29 cellular contexts compared by ENCODE assay signal in the genomic region with DNA sequence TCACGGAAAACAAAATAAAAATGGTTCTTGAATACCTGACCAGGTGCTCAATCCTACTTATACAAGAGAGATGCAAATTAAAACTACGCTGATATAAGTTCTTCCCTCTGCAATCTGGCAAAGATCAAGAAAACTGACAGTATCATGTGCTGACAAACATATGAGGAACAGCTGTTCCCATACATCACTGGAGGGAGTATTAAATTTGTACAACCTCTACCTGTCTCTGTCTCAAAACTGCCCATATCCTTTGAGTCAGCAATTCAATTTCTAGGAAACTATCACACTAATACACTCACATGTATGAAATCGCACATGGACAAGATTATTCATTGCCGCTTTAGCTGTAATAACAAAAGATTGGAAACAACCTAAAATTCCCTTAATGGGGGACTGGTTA. TPM values are rescaled to one million over a fixed set of nuclear protein-coding genes. Genes with fewer than 3 reads are reported as not detected.
"Had no signal": no experiment of that assay in that cellular context is flagged by ENCODE, and none has a peak within 500 bp of the region (broad histone marks: within the 10 kb centered on the region; RNA-seq: fewer than 3 reads in every experiment).

No MANE protein-coding gene starts in this region.

- H3K4me3 ChIP-seq: cardiac muscle cell, MG63 had no signal

- DNase-seq: activated CD4-positive, alpha-beta T cell treated with anti-CD3 and anti-CD28 coated beads, Interleukin-2, amount 10 ng/mL, durations not matched to agents 24 days and 14 days; activated CD4-positive, alpha-beta T cell treated with anti-CD3 and anti-CD28 coated beads, Interleukin-2, amount 50 U/mL, for 4 hours; activated CD8-positive, alpha-beta T cell treated with anti-CD3 and anti-CD28 coated beads for 36 hours; activated gamma-delta T cell treated with Interleukin-2 at 50 U/mL for 16 hours; activated naive CD4-positive, alpha-beta T cell treated with anti-CD3 and anti-CD28 coated beads for 36 hours; activated naive CD8-positive, alpha-beta T cell treated with anti-CD3 and anti-CD28 coated beads, Interleukin-2, amount 50 U/mL, for 24 hours; activated T-cell treated with anti-CD3 and anti-CD28 coated beads, Interleukin-2, amount 50 U/mL, for 24 hours; amniotic stem cell; aorta; MG63; NCI-H1048; NCI-H1105 treated with DMSO at 0.1 percent for 48 hours; NCI-H1436; NCI-H1694; NCI-H1930; NCI-H2081 treated with DMSO at 0.1 percent for 48 hours; NCI-H510A; NCI-H526; NCI-H748 treated with DMSO at 0.1 percent for 48 hours; NK-92 treated with Interleukin-12 subunit alpha and Interleukin-12 subunit beta, amount 100 ng/mL, for 24 hours; Right ventricle myocardium superior had no signal

- H3K9me3 Mint-ChIP-seq: activated CD8-positive, alpha-beta T cell treated with anti-CD3 and anti-CD28 coated beads for 36 hours; activated naive CD4-positive, alpha-beta T cell treated with anti-CD3 and anti-CD28 coated beads for 36 hours; activated naive CD4-positive, alpha-beta T cell treated with anti-CD3 and anti-CD28 coated beads, Interleukin-2, amount 50 U/mL, for 72 hours; activated naive CD8-positive, alpha-beta T cell treated with anti-CD3 and anti-CD28 coated beads, Interleukin-2, amount 50 U/mL, for 24 hours; activated T-cell treated with anti-CD3 and anti-CD28 coated beads, Interleukin-2, amount 50 U/mL, for 24 hours; activated T-helper 2 cell treated with anti-CD3 and anti-CD28 coated beads, Interferon-gamma antibody, Interleukin-2, Interleukin-4, amounts not matched to agents 10 μg/mL and 5 μg/mL and 100 μg/mL, durations not matched to agents 14 hours and 24 hours and 36 hours; central memory CD8-positive, alpha-beta T cell; T-helper 1 cell treated with Interleukin-12 subunit alpha and Interleukin-12 subunit beta and Interleukin-4 antibody, amounts not matched to agents 30 μg/mL and 1 μg/mL, for 36 hours; T-helper 2 cell treated with Interferon-gamma antibody and Interleukin-4, amounts not matched to agents 5 μg/mL and 100 μg/mL, for 36 hours had no signal

- H3K27ac Mint-ChIP-seq: activated CD4-positive, alpha-beta T cell treated with anti-CD3 and anti-CD28 coated beads, Interleukin-2, amount 10 ng/mL, durations not matched to agents 24 days and 14 days; activated CD8-positive, alpha-beta T cell treated with anti-CD3 and anti-CD28 coated beads for 36 hours; activated naive CD4-positive, alpha-beta T cell treated with anti-CD3 and anti-CD28 coated beads for 36 hours; activated naive CD4-positive, alpha-beta T cell treated with anti-CD3 and anti-CD28 coated beads, Interleukin-2, amount 50 U/mL, for 72 hours; activated naive CD8-positive, alpha-beta T cell treated with anti-CD3 and anti-CD28 coated beads, Interleukin-2, amount 50 U/mL, for 24 hours; activated T-cell treated with anti-CD3 and anti-CD28 coated beads, Interleukin-2, amount 50 U/mL, for 24 hours; activated T-helper 2 cell treated with anti-CD3 and anti-CD28 coated beads, Interferon-gamma antibody, Interleukin-2, Interleukin-4, amounts not matched to agents 10 μg/mL and 5 μg/mL and 100 μg/mL, durations not matched to agents 14 hours and 24 hours and 36 hours; T-helper 1 cell treated with Interleukin-12 subunit alpha and Interleukin-12 subunit beta and Interleukin-4 antibody, amounts not matched to agents 30 μg/mL and 1 μg/mL, for 36 hours; T-helper 2 cell treated with Interferon-gamma antibody and Interleukin-4, amounts not matched to agents 5 μg/mL and 100 μg/mL, for 36 hours had no signal

- FAIRE-seq: TTC549 had no signal

- H3K27ac ChIP-seq: cardiac muscle cell had no signal

- H3K9me3 ChIP-seq: MG63 had no signal

- H3K27me3 ChIP-seq: cardiac muscle cell, MG63 had no signal

- H3K36me3 Mint-ChIP-seq: activated naive CD4-positive, alpha-beta T cell treated with anti-CD3 and anti-CD28 coated beads, Interleukin-2, amount 50 U/mL, for 72 hours had no signal

- ATAC-seq: activated CD8-positive, alpha-beta T cell treated with anti-CD3 and anti-CD28 coated beads for 36 hours; activated naive CD4-positive, alpha-beta T cell treated with anti-CD3 and anti-CD28 coated beads, Interleukin-2, amount 50 U/mL, for 72 hours; activated naive CD8-positive, alpha-beta T cell treated with anti-CD3 and anti-CD28 coated beads, Interleukin-2, amount 50 U/mL, for 24 hours had no signal

- H3K4me3 Mint-ChIP-seq: activated CD4-positive, alpha-beta T cell treated with anti-CD3 and anti-CD28 coated beads, Interleukin-2, amount 10 ng/mL, durations not matched to agents 24 days and 14 days; activated CD8-positive, alpha-beta T cell treated with anti-CD3 and anti-CD28 coated beads for 36 hours; activated naive CD4-positive, alpha-beta T cell treated with anti-CD3 and anti-CD28 coated beads for 36 hours; activated naive CD8-positive, alpha-beta T cell treated with anti-CD3 and anti-CD28 coated beads, Interleukin-2, amount 50 U/mL, for 24 hours; activated T-cell treated with anti-CD3 and anti-CD28 coated beads, Interleukin-2, amount 50 U/mL, for 24 hours; central memory CD8-positive, alpha-beta T cell; T-helper 1 cell treated with Interleukin-12 subunit alpha and Interleukin-12 subunit beta and Interleukin-4 antibody, amounts not matched to agents 30 μg/mL and 1 μg/mL, for 36 hours; T-helper 2 cell treated with Interferon-gamma antibody and Interleukin-4, amounts not matched to agents 5 μg/mL and 100 μg/mL, for 36 hours had no signal

- H3K4me1 Mint-ChIP-seq: activated naive CD8-positive, alpha-beta T cell treated with anti-CD3 and anti-CD28 coated beads, Interleukin-2, amount 50 U/mL, for 24 hours; central memory CD8-positive, alpha-beta T cell had no signal

- H3K36me3 ChIP-seq: cardiac muscle cell, MG63 had no signal

RNA-seq across cellular contexts. Expression of a gene that starts 11.0 kb away (rescaled TPM):
- total RNA-seq: activated CD8-positive, alpha-beta T cell treated with anti-CD3 and anti-CD28 coated beads for 36 hours; activated naive CD4-positive, alpha-beta T cell treated with anti-CD3 and anti-CD28 coated beads, Interleukin-2, amount 50 U/mL, for 72 hours; activated T-helper 2 cell treated with anti-CD3 and anti-CD28 coated beads, Interferon-gamma antibody, Interleukin-2, Interleukin-4, amounts not matched to agents 10 μg/mL and 5 μg/mL and 100 μg/mL, durations not matched to agents 14 hours and 24 hours and 36 hours; cardiac muscle cell; OCI-LY7 had no signal
- polyA plus RNA-seq: cardiac muscle cell had no signal
